In genomic region chr22:25008666-25009065, GRCh38 we compare ENCODE assay signal across 19 cellular contexts. TPM values are rescaled to one million over a fixed set of nuclear protein-coding genes. Genes with fewer than 3 reads are reported as not detected.
DNase-seq lines count a peak whose midpoint lies in the region; ATAC-seq, FAIRE-seq and TF ChIP-seq lines count a peak whose summit lies in the region.
"Had no signal": no experiment of that assay in that cellular context is flagged by ENCODE, and none has a peak within 500 bp of the region (broad histone marks: within the 10 kb centered on the region; RNA-seq: fewer than 3 reads in every experiment).

No MANE protein-coding gene starts in this region.

- RAD21 ChIA-PET in HCT116 (lab: Charles Lee; ENCODE audit: low non-redundant PET in 1 of 2, low total read pairs in 2 of 2, uncharacterized antibody in 2 of 2, unreplicated experiment in 2 of 2), result no interaction called here
- RAD21 ChIA-PET in GM12878 (lab: Charles Lee; ENCODE audit: unreplicated experiment), result no interaction called here

- peaks cover 5% of the 10 kb centered on the region for H3K9me3 Mint-ChIP-seq in activated T-helper 1 cell treated with anti-CD3 and anti-CD28 coated beads, Interleukin-12 subunit alpha, Interleukin-12 subunit beta, Interleukin-2, Interleukin-4 antibody, amounts not matched to agents 30 ng/mL and 10 ng/mL and 1 ng/mL, durations not matched to agents 14 hours and 24 hours and 36 hours

- no peak for TF ChIP-seq POLR2A in HCT116 (IDR thresholded peaks at IDR 0.05; ENCODE audit: borderline replicate concordance, extremely low read depth, insufficient read depth, insufficient read length)
- no peak for TF ChIP-seq POLR2A in GM12878 (IDR thresholded peaks at IDR 0.05; ENCODE audit: low read depth, low read length)
- TF ChIP-seq POLR2A in right lobe of liver (IDR thresholded peaks at IDR 0.05), result no peak

- H4K20me1 ChIP-seq in HCT116 (ENCODE audit: insufficient read depth) (no peaks in the 10 kb centered on the region), GM12878 (ENCODE audit: control insufficient read depth, insufficient read depth) (no peaks in the 10 kb centered on the region)

- TF ChIP-seq CTCF in HCT116 (IDR thresholded peaks at IDR 0.05 in 2 of 3, conservative IDR thresholded peaks at IDR 0.05 in 1 of 3; ENCODE audit: borderline replicate concordance in 1 of 3, insufficient read depth in 1 of 3, low read depth in 2 of 3, low read length in 2 of 3) (no peak), GM12878 (IDR thresholded peaks at IDR 0.05 in 2 of 3, conservative IDR thresholded peaks at IDR 0.05 in 1 of 3; ENCODE audit: control insufficient read depth in 2 of 3, extremely low read depth in 1 of 3, insufficient read depth in 1 of 3, low read depth in 3 of 3, low read length in 3 of 3) (no peak), right lobe of liver (IDR thresholded peaks at IDR 0.05) (no peak)

- intact Hi-C loops in HCT116 (cut with micrococcal nuclease), result no loop called here
- intact Hi-C loops in GM12878 (cut with micrococcal nuclease; ENCODE audit: unreplicated experiment), result no loop called here
- intact Hi-C loops in activated T-helper 1 cell treated with anti-CD3 and anti-CD28 coated beads, Interleukin-12 subunit alpha, Interleukin-12 subunit beta, Interleukin-2, Interleukin-4 antibody, amounts not matched to agents 30 ng/mL and 10 ng/mL and 1 ng/mL, durations not matched to agents 14 hours and 24 hours and 36 hours (cut with micrococcal nuclease), result no loop called here
- intact Hi-C loops in right lobe of liver (cut with DNase I), result no loop called here

- H3K4me1 ChIP-seq in HCT116 (ENCODE audit: control insufficient read depth in 1 of 2, insufficient read depth in 2 of 2, low read length in 2 of 2), result peaks cover 4 to 11% of the 10 kb centered on the region in 2 experiments; a peak in 2 of 4 replicates
- H3K4me1 ChIP-seq in GM12878 (ENCODE audit: control insufficient read depth, insufficient read depth, low read length), result no peaks in the 10 kb centered on the region
- no peaks in the 10 kb centered on the region for H3K4me1 ChIP-seq in right lobe of liver
- H3K4me1 ChIP-seq: parathyroid adenoma had no signal

- SMC1A ChIA-PET in GM12878 (lab: Charles Lee; ENCODE audit: uncharacterized antibody, unreplicated experiment), result no interaction called here

- TF ChIP-seq EP300 in GM12878 (IDR thresholded peaks at IDR 0.05; ENCODE audit: borderline replicate concordance in 1 of 2, control insufficient read depth in 1 of 2, low read depth in 2 of 2, low read length in 2 of 2), result no peak

- BruUV-seq in HCT116 (replicated peaks; lab: Mats Ljungman, UMichigan), result no TSS peak
- no TSS peak for BruUV-seq in GM12878 (replicated peaks; lab: Mats Ljungman, UMichigan)

- POLR2A ChIA-PET in HCT116 (lab: Charles Lee) (no interaction called here), GM12878 (lab: Charles Lee) (no interaction called here)

- H3K27me3 ChIP-seq in HCT116 (ENCODE audit: insufficient read depth, low read length) (no peaks in the 10 kb centered on the region), GM12878 (replicated peaks in 1 of 2; ENCODE audit: control insufficient read depth in 2 of 2, insufficient read depth in 2 of 2, low read length in 1 of 2) (no peaks in the 10 kb centered on the region), right lobe of liver (no peaks in the 10 kb centered on the region)
- H3K27me3 ChIP-seq: brain microvascular endothelial cell, transverse colon had no signal

- CTCF ChIA-PET in HCT116 (lab: Charles Lee), result no interaction called here
- CTCF ChIA-PET in GM12878 (lab: Yijun Ruan, JAX), result no interaction called here

- in situ Hi-C loops in ACHN (cut with HindIII; ENCODE audit: low pct_ligation_motif_present, low pct_unique_long_range_greater_than_20kb, low sequenced_read_pairs) (no loop called here), GM12878 (cut with MboI) (no loop called here)

- WGBS in GM12878 (ENCODE audit: insufficient coverage, insufficient replicate concordance, low lambda C conversion rate, missing lambda C conversion rate), result 5% methylated on average over 2 of the region's 2 CpGs
- WGBS in right lobe of liver (ENCODE audit: insufficient coverage, low coverage, low lambda C conversion rate, missing lambda C conversion rate), result 57% methylated on average over 1 of the region's 2 CpGs

- no peak for FAIRE-seq in GM12878 (lab: Jason Lieb, UNC)
- FAIRE-seq: GM12892 had no signal

- H2AFZ ChIP-seq in HCT116 (ENCODE audit: low read depth, low read length, poor library complexity, severe bottlenecking) (no peak overlapping the region), GM12878 (ENCODE audit: control insufficient read depth, low read depth, low read length) (no peak overlapping the region)
- H2AFZ ChIP-seq: parathyroid adenoma had no signal

- H3K27ac ChIP-seq in HCT116 (ENCODE audit: low read depth, low read length) (no peak overlapping the region), GM12878 (ENCODE audit: control insufficient read depth, insufficient read depth) (no peak overlapping the region), right lobe of liver (no peak overlapping the region)
- H3K27ac ChIP-seq: brain microvascular endothelial cell, parathyroid adenoma, SK-N-MC, transverse colon had no signal

- no peaks in the 10 kb centered on the region for H3K9me2 ChIP-seq in HCT116 (ENCODE audit: insufficient read depth)

- H3K79me2 ChIP-seq in HCT116 (ENCODE audit: insufficient read depth, low read length) (peaks cover 20% of the 10 kb centered on the region; the same call in 1 of the 2 replicates), GM12878 (ENCODE audit: control insufficient read depth, insufficient read depth, low read length) (no peaks in the 10 kb centered on the region)
- H3K79me2 ChIP-seq: parathyroid adenoma had no signal

- peak; percentile 32; the same call in 1 of the 2 replicates for ATAC-seq in HCT116
- peak; percentile 73 for ATAC-seq in GM12878
- no peak for ATAC-seq in right lobe of liver
- no peak for ATAC-seq in HG02623 (IDR thresholded peaks at IDR 0.05; ENCODE audit: unreplicated experiment)

- no peak overlapping the region for H3K4me3 Mint-ChIP-seq in activated T-helper 1 cell treated with anti-CD3 and anti-CD28 coated beads, Interleukin-12 subunit alpha, Interleukin-12 subunit beta, Interleukin-2, Interleukin-4 antibody, amounts not matched to agents 30 ng/mL and 10 ng/mL and 1 ng/mL, durations not matched to agents 14 hours and 24 hours and 36 hours

- no peaks in the 10 kb centered on the region for H3K36me3 ChIP-seq in HCT116 (ENCODE audit: control insufficient read depth in 1 of 2, insufficient read depth in 2 of 2, low read length in 2 of 2)
- H3K36me3 ChIP-seq in GM12878 (ENCODE audit: control insufficient read depth in 2 of 2, insufficient read depth in 2 of 2, low read length in 1 of 2), result no peaks in the 10 kb centered on the region
- no peaks in the 10 kb centered on the region for H3K36me3 ChIP-seq in right lobe of liver
- H3K36me3 ChIP-seq: brain microvascular endothelial cell, transverse colon had no signal

- TF ChIP-seq RAD21 in HCT116 (IDR thresholded peaks at IDR 0.05; ENCODE audit: low read depth) (no peak), GM12878 (IDR thresholded peaks at IDR 0.05; ENCODE audit: insufficient read depth, low read depth, low read length) (no peak)

- no peaks in the 10 kb centered on the region for H3K36me3 Mint-ChIP-seq in activated T-helper 1 cell treated with anti-CD3 and anti-CD28 coated beads, Interleukin-12 subunit alpha, Interleukin-12 subunit beta, Interleukin-2, Interleukin-4 antibody, amounts not matched to agents 30 ng/mL and 10 ng/mL and 1 ng/mL, durations not matched to agents 14 hours and 24 hours and 36 hours (ENCODE audit: low read depth)

- no peak overlapping the region for H3K9ac ChIP-seq in HCT116 (ENCODE audit: low read length)
- H3K9ac ChIP-seq in GM12878 (ENCODE audit: control insufficient read depth, insufficient read depth, low read length), result no peak overlapping the region
- H3K9ac ChIP-seq: parathyroid adenoma had no signal

- H3K9me3 ChIP-seq in HCT116 (ENCODE audit: control insufficient read depth in 1 of 2, insufficient read depth in 1 of 2, low read depth in 1 of 2, low read length in 2 of 2) (no peaks in the 10 kb centered on the region), GM12878 (replicated peaks; ENCODE audit: control insufficient read depth, insufficient read depth, low read length) (no peaks in the 10 kb centered on the region), right lobe of liver (no peaks in the 10 kb centered on the region)
- H3K9me3 ChIP-seq: transverse colon had no signal

- H3K4me2 ChIP-seq in HCT116 (ENCODE audit: low read length), result no peak overlapping the region
- no peak overlapping the region for H3K4me2 ChIP-seq in GM12878 (ENCODE audit: control insufficient read depth, insufficient read depth)

- peaks cover 2% of the 10 kb centered on the region for H3K27me3 Mint-ChIP-seq in activated T-helper 1 cell treated with anti-CD3 and anti-CD28 coated beads, Interleukin-12 subunit alpha, Interleukin-12 subunit beta, Interleukin-2, Interleukin-4 antibody, amounts not matched to agents 30 ng/mL and 10 ng/mL and 1 ng/mL, durations not matched to agents 14 hours and 24 hours and 36 hours (ENCODE audit: insufficient read depth)

- DNase-seq in ACHN (peak; percentile 91), HCT116 (ENCODE audit: low read depth, low spot score) (no peak), GM12878 (ENCODE audit: low read depth, low spot score) (peak; percentile 35), kidney tubule cell (ENCODE audit: low spot score) (peak; percentile 99), right lobe of liver (no peak), Kasumi-1 (lab: John Stamatoyannopoulos, UW) (no peak)
- DNase-seq in activated T-helper 1 cell treated with anti-CD3 and anti-CD28 coated beads, Interleukin-12 subunit alpha, Interleukin-12 subunit beta, Interleukin-2, Interleukin-4 antibody, amounts not matched to agents 30 ng/mL and 10 ng/mL and 1 ng/mL, durations not matched to agents 14 hours and 24 hours and 36 hours (ENCODE audit: low spot score), result no peak
- DNase-seq: activated naive CD4-positive, alpha-beta T cell treated with Interleukin-2 at 50 U/mL for 16 hours; AML-193; brain microvascular endothelial cell; effector CD8-positive, alpha-beta T cell; foreskin fibroblast; NCI-H1436; stimulated activated CD4-positive, alpha-beta T cell treated with anti-CD3 and anti-CD28 coated beads, Interleukin-1b, Interleukin-23, amount 100 ng/mL, for 48 hours; transverse colon had no signal

- no peak overlapping the region for H3K27ac Mint-ChIP-seq in activated T-helper 1 cell treated with anti-CD3 and anti-CD28 coated beads, Interleukin-12 subunit alpha, Interleukin-12 subunit beta, Interleukin-2, Interleukin-4 antibody, amounts not matched to agents 30 ng/mL and 10 ng/mL and 1 ng/mL, durations not matched to agents 14 hours and 24 hours and 36 hours

- H3K4me3 ChIP-seq in HCT116 (replicated peaks in 1 of 2; ENCODE audit: low read depth in 1 of 2, low read length in 2 of 2) (no peak overlapping the region), GM12878 (no peak overlapping the region), right lobe of liver (no peak overlapping the region)
- H3K4me3 ChIP-seq: SK-N-MC, transverse colon had no signal

- no peaks in the 10 kb centered on the region for H3K4me1 Mint-ChIP-seq in activated T-helper 1 cell treated with anti-CD3 and anti-CD28 coated beads, Interleukin-12 subunit alpha, Interleukin-12 subunit beta, Interleukin-2, Interleukin-4 antibody, amounts not matched to agents 30 ng/mL and 10 ng/mL and 1 ng/mL, durations not matched to agents 14 hours and 24 hours and 36 hours (ENCODE audit: low read depth)

RNA-seq across cellular contexts. Expression of gene KIAA1671, which starts 56.1 kb away (rescaled TPM):
- 36.8 TPM for total RNA-seq in HCT116 (2021; ENCODE audit: unreplicated experiment)
- 13.2 and 13.5 TPM in 2 replicates for polyA plus RNA-seq in HCT116 (2012)
- 0.48 and 0.83 TPM in 2 replicates for total RNA-seq in GM12878 (2013; cell fraction: nucleolus; rRNA removed)
- 0.16 and 0.28 TPM in 2 replicates for total RNA-seq in GM12878 (2014; rRNA removed)
- 0.18 TPM in 2 replicates for total RNA-seq in GM12878 (2014; rRNA removed; fragmentation: Illumina TruSeq; extraction: Trizol)
- 0.53 and 0.82 TPM in 2 replicates for total RNA-seq in GM12878 (2021)
- polyA plus RNA-seq in GM12878 (2011; ENCODE audit: low read depth), result 0.14 TPM
- polyA plus RNA-seq in GM12878 (2011; rRNA removed), result 2.2 and 2.7 TPM in 2 replicates
- polyA plus RNA-seq in GM12878 (2011; cell fraction: cytosol; rRNA removed), result 1.9 and 2.1 TPM in 2 replicates
- 1.1 and 1.6 TPM in 2 replicates for polyA plus RNA-seq in GM12878 (2011; cell fraction: nucleus; rRNA removed)
- 0.09 and 0.21 TPM in 2 replicates for polyA plus RNA-seq in GM12878 (2012)
- polyA plus RNA-seq in GM12878 (2014; fragmentation: Illumina TruSeq; extraction: Trizol), result 0.49 and 0.57 TPM in 2 replicates
- under 1 TPM; 0.05 TPM for polyA plus RNA-seq in GM12878 (2014; fragmentation: Nextera tagmentation; extraction: Ambion mirVana)
- polyA plus RNA-seq in GM12878 (2014; rRNA removed), result 0.29 and 0.38 TPM in 2 replicates
- polyA plus RNA-seq in GM12878 (2016; fragmentation: Nextera tagmentation; extraction: Ambion mirVana), result under 1 TPM; 0.28 to 0.48 TPM
- 2.5 and 2.6 TPM in 2 replicates for polyA minus RNA-seq in GM12878 (2011; rRNA and poly(A)+ RNA removed)
- 0.80 and 1.8 TPM in 2 replicates for polyA minus RNA-seq in GM12878 (2011; cell fraction: cytosol; rRNA and poly(A)+ RNA removed)
- 1.2 and 2.4 TPM in 2 replicates for polyA minus RNA-seq in GM12878 (2011; cell fraction: nucleus; rRNA and poly(A)+ RNA removed)
- total RNA-seq in activated T-helper 1 cell treated with anti-CD3 and anti-CD28 coated beads, Interleukin-12 subunit alpha, Interleukin-12 subunit beta, Interleukin-2, Interleukin-4 antibody, amounts not matched to agents 30 ng/mL and 10 ng/mL and 1 ng/mL, durations not matched to agents 14 hours and 24 hours and 36 hours, result 16.5 and 17.6 TPM in 2 replicates
- total RNA-seq in right lobe of liver, result 10 to 100 TPM; 31.1 to 56.6 (median 39.2) TPM

Comparison
In these comparisons a context has a peak if more than half of its experiments do, and no peak if none do; other contexts are left out.
1. DNase-seq: peak in ACHN (single experiment), GM12878 (single experiment) and kidney tubule cell (single experiment); none in HCT116 (single experiment), activated T-helper 1 cell treated with anti-CD3 and anti-CD28 coated beads, Interleukin-12 subunit alpha, Interleukin-12 subunit beta, Interleukin-2, Interleukin-4 antibody, amounts not matched to agents 30 ng/mL and 10 ng/mL and 1 ng/mL, durations not matched to agents 14 hours and 24 hours and 36 hours (single experiment), right lobe of liver (0 of 3) and Kasumi-1 (0 of 2).
2. ATAC-seq: peak in HCT116 (single experiment) and GM12878 (single experiment); none in right lobe of liver (0 of 4) and HG02623 (single experiment).